Comparison of ENCODE assay signal across 8 cellular contexts in the genomic region with DNA sequence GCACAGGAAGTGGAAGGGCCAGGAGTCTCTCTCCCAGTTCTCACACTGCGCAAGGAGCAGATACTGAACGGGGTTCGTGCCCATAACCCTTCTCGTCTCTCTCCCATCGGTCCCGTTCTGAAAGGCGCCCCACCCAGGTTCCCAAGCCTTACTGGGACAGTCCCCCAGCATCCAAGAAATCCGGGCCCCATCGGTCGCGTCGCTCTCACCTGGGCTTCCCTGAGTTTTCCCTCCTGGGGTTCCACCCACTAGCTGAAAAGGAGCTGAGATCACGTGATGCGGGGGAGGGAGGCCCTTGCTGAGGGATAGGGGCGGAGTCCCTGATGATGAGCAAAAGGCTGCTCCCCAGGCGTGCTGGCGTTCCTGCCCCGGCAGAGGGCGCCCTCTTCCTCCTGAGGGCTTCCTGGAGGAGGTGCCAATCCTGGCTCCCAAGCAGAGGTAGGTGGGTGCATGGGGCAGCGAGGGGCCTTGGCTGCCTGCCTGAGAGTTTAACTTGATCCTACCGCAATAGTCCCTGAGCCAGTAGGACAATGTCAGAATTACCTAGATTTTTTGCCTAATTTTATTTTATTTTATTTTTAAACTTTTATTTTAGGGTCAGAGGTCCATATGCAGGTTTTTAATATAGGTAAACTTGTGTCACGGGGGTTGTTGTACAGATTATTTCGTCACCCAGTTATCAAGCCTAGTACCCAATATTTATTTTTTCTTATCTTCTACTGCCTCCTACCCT.
A peak's percentile ranks its signal among the peaks of the same experiment; 100 is the strongest.
DNase-seq lines count a peak whose midpoint lies in the region; ATAC-seq and TF ChIP-seq lines count a peak whose summit lies in the region.

A gene (minus strand): TSS at position 271 of the 733 bp plus-strand sequence. CDS start 689 bp downstream, outside the sequence.

- no peak within 1 kb of the TSS for H3K27ac ChIP-seq in VCaP

- peak; percentile 83 for TF ChIP-seq CTCF in GM10248 (IDR thresholded peaks at IDR 0.05; ENCODE audit: control extremely low read depth, extremely low read depth, low read depth, missing control alignments)
- peak; percentile 65 for TF ChIP-seq CTCF in VCaP (conservative IDR thresholded peaks at IDR 0.05)

- POLR2A ChIA-PET in GM10248 (lab: Yijun Ruan, JAX), result no interaction called here

- DNase-seq in GM10248 (ENCODE audit: extremely low spot score), result peak; percentile 83
- peak; percentile 67 for DNase-seq in NCI-H1048 (lab: John Stamatoyannopoulos, UW)
- peak; percentile 76 to 96 for DNase-seq in T47D (ENCODE audit: low read depth in 1 of 2, low spot score in 1 of 2)
- peak; percentile 82 for DNase-seq in iris pigment epithelial cell (ENCODE audit: low read depth)
- DNase-seq in stimulated activated CD4-positive, alpha-beta T cell treated with anti-CD3 and anti-CD28 coated beads, Interleukin-1b, Interleukin-23, amount 100 ng/mL, for 48 hours, result peak; percentile 89

- CTCF ChIA-PET in GM10248 (lab: Yijun Ruan, JAX), result interaction anchor here (0.6 to 6.0 kb wide), 21 partner anchors 10 to 575 kb away, joined by 3 to 41 read pairs (median 4); a partner anchor contains a TSS

- in situ Hi-C loops in T47D (cut with HindIII; ENCODE audit: low pct_unique_long_range_greater_than_20kb, low sequenced_read_pairs), result no loop called here

- no peak for ATAC-seq in HG02852 (IDR thresholded peaks at IDR 0.05; ENCODE audit: unreplicated experiment)
- ATAC-seq in HG02623 (IDR thresholded peaks at IDR 0.05; ENCODE audit: unreplicated experiment), result no peak
